ENCODE assay signal across 21 cellular contexts in the genomic region with DNA sequence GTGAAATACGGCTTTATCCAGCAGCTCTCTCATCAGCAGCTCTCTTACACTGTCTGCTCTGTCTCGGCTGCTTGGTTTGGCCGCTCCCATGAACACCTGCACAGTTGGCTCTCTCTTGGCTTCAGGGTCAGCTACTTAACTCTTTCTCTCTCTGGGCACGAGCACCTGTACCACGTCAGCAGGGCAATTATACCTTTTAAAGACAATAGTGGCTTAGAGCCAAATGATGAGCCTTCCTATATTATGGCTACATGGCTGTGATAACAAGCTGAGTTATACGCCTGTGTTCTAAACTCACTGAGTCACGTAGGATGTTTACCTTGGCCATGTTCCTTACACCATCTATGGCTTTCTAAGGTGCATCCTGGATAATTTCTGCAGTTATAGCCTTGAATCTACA.
"Had no signal": no experiment of that assay in that cellular context is flagged by ENCODE, and none has a peak within 500 bp of the region (broad histone marks: within the 10 kb centered on the region; RNA-seq: fewer than 3 reads in every experiment).

No MANE protein-coding gene starts in this region.

- ATAC-seq: esophagus mucosa; gastroesophageal sphincter; left lobe of liver; natural killer cell treated with Interleukin-12 subunit alpha and Interleukin-12 subunit beta and Interleukin-15 and Interleukin-18, amount 100 ng/mL, for 72 hours; stimulated activated naive B cell treated with anti-CD40 and anti-IgM and Interleukin-4, amounts not matched to agents 10 μg/mL and 1 μg/mL and 100 μg/mL, for 72 hours had no signal

- H3K36me3 Mint-ChIP-seq: natural killer cell treated with Interleukin-12 subunit alpha and Interleukin-12 subunit beta and Interleukin-15 and Interleukin-18, amount 100 ng/mL, for 72 hours; neural progenitor cell; stimulated activated naive B cell treated with anti-CD40 and anti-IgM and Interleukin-4, amounts not matched to agents 10 μg/mL and 1 μg/mL and 100 μg/mL, for 72 hours had no signal

- H3K4me1 Mint-ChIP-seq: neural progenitor cell; stimulated activated naive B cell treated with anti-CD40 and anti-IgM and Interleukin-4, amounts not matched to agents 10 μg/mL and 1 μg/mL and 100 μg/mL, for 72 hours had no signal

- H3K4me2 ChIP-seq: neural progenitor cell had no signal

- H3K9me3 ChIP-seq: gastroesophageal sphincter, ovary, right atrium auricular region, sigmoid colon, thoracic aorta, transverse colon had no signal

- H3K4me3 ChIP-seq: coronary artery, gastroesophageal sphincter, neural progenitor cell, ovary, right atrium auricular region, sigmoid colon, skin epidermis, stomach, thoracic aorta, transverse colon had no signal

- H3K9ac ChIP-seq: neural progenitor cell had no signal

- H3K27ac ChIP-seq: coronary artery, gastroesophageal sphincter, neural progenitor cell, ovary, right atrium auricular region, sigmoid colon, skin epidermis, stomach, thoracic aorta, transverse colon had no signal

- H3K27ac Mint-ChIP-seq: natural killer cell treated with Interleukin-12 subunit alpha and Interleukin-12 subunit beta and Interleukin-15 and Interleukin-18, amount 100 ng/mL, for 72 hours; neural progenitor cell; stimulated activated naive B cell treated with anti-CD40 and anti-IgM and Interleukin-4, amounts not matched to agents 10 μg/mL and 1 μg/mL and 100 μg/mL, for 72 hours had no signal

- H3K27me3 ChIP-seq: gastroesophageal sphincter, neural progenitor cell, ovary, right atrium auricular region, sigmoid colon, stomach, transverse colon had no signal

- H3K27me3 Mint-ChIP-seq: natural killer cell treated with Interleukin-12 subunit alpha and Interleukin-12 subunit beta and Interleukin-15 and Interleukin-18, amount 100 ng/mL, for 72 hours; stimulated activated naive B cell treated with anti-CD40 and anti-IgM and Interleukin-4, amounts not matched to agents 10 μg/mL and 1 μg/mL and 100 μg/mL, for 72 hours had no signal

- H3K36me3 ChIP-seq: gastroesophageal sphincter, neural progenitor cell, ovary, right atrium auricular region, sigmoid colon, stomach, thoracic aorta, transverse colon had no signal

- H3K4me1 ChIP-seq: gastroesophageal sphincter, neural progenitor cell, right atrium auricular region, sigmoid colon, stomach, transverse colon had no signal

- DNase-seq: effector CD8-positive, alpha-beta T cell; glutamatergic neuron; islet precursor cell; nucleus accumbens; ovary; sigmoid colon; stimulated activated CD4-positive, alpha-beta T cell treated with anti-CD3 and anti-CD28 coated beads, Interleukin-2, amount 100 ng/mL, for 24 hours; stimulated activated CD4-positive, alpha-beta T cell treated with anti-CD3 and anti-CD28 coated beads, Interleukin-4, amount 100 ng/mL, for 4 hours; stimulated activated naive B cell treated with anti-CD40 and anti-IgM and Interleukin-4, amounts not matched to agents 10 μg/mL and 1 μg/mL and 100 μg/mL, for 72 hours; stomach; substantia nigra; transverse colon had no signal

- H2AFZ ChIP-seq: neural progenitor cell had no signal

- H3K9me3 Mint-ChIP-seq: neural progenitor cell had no signal

- H3K4me3 Mint-ChIP-seq: natural killer cell treated with Interleukin-12 subunit alpha and Interleukin-12 subunit beta and Interleukin-15 and Interleukin-18, amount 100 ng/mL, for 72 hours; neural progenitor cell; stimulated activated naive B cell treated with anti-CD40 and anti-IgM and Interleukin-4, amounts not matched to agents 10 μg/mL and 1 μg/mL and 100 μg/mL, for 72 hours had no signal
